In genomic region chr17:21551081-21551881, GRCh38 we compare ENCODE assay signal across 8 cellular contexts.
DNase-seq lines count a peak whose midpoint lies in the region; ATAC-seq and TF ChIP-seq lines count a peak whose summit lies in the region.

No MANE protein-coding gene starts in this region.

- TF ChIP-seq CTCF in astrocyte of the cerebellum (IDR thresholded peaks at IDR 0.05; ENCODE audit: low read depth, low read length, missing control alignments) = no peak
- TF ChIP-seq CTCF in uterus (IDR thresholded peaks at IDR 0.05) = no peak

- DNase-seq in AG08396 (ENCODE audit: low spot score) (peak; percentile 97), MV-4-11 (lab: John Stamatoyannopoulos, UW) (peak; percentile 46), T-helper 22 cell (ENCODE audit: low read depth) (peak; percentile 61), astrocyte of the cerebellum (ENCODE audit: low read depth) (peak; percentile 56), hepatic stellate cell (ENCODE audit: low spot score) (peak; percentile 84), renal cortical epithelial cell (ENCODE audit: low read depth) (peak; percentile 42), uterus (peak; percentile 83)

- no peaks in the 10 kb centered on the region for H3K36me3 ChIP-seq in uterus

- peak in 1 of 2 donors; percentile 67 for TF ChIP-seq POLR2A in uterus (IDR thresholded peaks at IDR 0.05)

- in situ Hi-C loops in astrocyte of the cerebellum (cut with HindIII; ENCODE audit: low sequenced_read_pairs) = no loop called here

- no peaks in the 10 kb centered on the region for H3K9me3 ChIP-seq in uterus

- no peaks in the 10 kb centered on the region for H3K27me3 ChIP-seq in uterus

- peak overlapping the region; percentile 71 for H3K4me3 ChIP-seq in astrocyte of the cerebellum (ENCODE audit: low read depth, low read length)
- H3K4me3 ChIP-seq in uterus = peak overlapping the region; percentile 67

- peak; percentile 72 for ATAC-seq in GM19397 (IDR thresholded peaks at IDR 0.05; ENCODE audit: unreplicated experiment)

- intact Hi-C loops in uterus (cut with DNase I; ENCODE audit: low total_unique reads) = no loop called here

- H3K27ac ChIP-seq in uterus = peak overlapping the region; percentile 87 to 91

- peaks cover 0 to 5% of the 10 kb centered on the region in 2 donors for H3K4me1 ChIP-seq in uterus

Comparison
In these comparisons a context has a peak if more than half of its experiments do, and no peak if none do; other contexts are left out.
1. Peak in every context shown above with its lines: DNase-seq, ATAC-seq, H3K4me3 ChIP-seq and H3K27ac ChIP-seq.
2. DNase-seq: peak in every context shown above with its lines; median percentile 97 in AG08396; 84 in hepatic stellate cell; 83 in uterus; 61 in T-helper 22 cell; 56 in astrocyte of the cerebellum; 46 in MV-4-11; 42 in renal cortical epithelial cell.